ENCODE assay signal across 9 cellular contexts in genomic region chr7:139075031-139075652, GRCh38. TPM values are rescaled to one million over a fixed set of nuclear protein-coding genes. Genes with fewer than 3 reads are reported as not detected.
DNase-seq lines count a peak whose midpoint lies in the region; ATAC-seq and TF ChIP-seq lines count a peak whose summit lies in the region.
"Had no signal": no experiment of that assay in that cellular context is flagged by ENCODE, and none has a peak within 500 bp of the region (broad histone marks: within the 10 kb centered on the region; RNA-seq: fewer than 3 reads in every experiment).

No MANE protein-coding gene starts in this region.

- H3K4me1 ChIP-seq in fibroblast of lung (ENCODE audit: control insufficient read depth, extremely low read depth, insufficient read depth, low read length) = peaks cover 2% of the 10 kb centered on the region
- H3K4me1 ChIP-seq in neural progenitor cell = no peaks in the 10 kb centered on the region
- no peaks in the 10 kb centered on the region for H3K4me1 ChIP-seq in thymus (ENCODE audit: control insufficient read depth, insufficient read depth, low read length)

- H3K27me3 ChIP-seq in fibroblast of lung (ENCODE audit: control insufficient read depth, insufficient read depth, low read length) (no peaks in the 10 kb centered on the region), neural progenitor cell (no peaks in the 10 kb centered on the region), thymus (ENCODE audit: control insufficient read depth, insufficient read depth) (no peaks in the 10 kb centered on the region)

- peaks cover 14% of the 10 kb centered on the region for H3K36me3 ChIP-seq in fibroblast of lung (ENCODE audit: control insufficient read depth, insufficient read depth, low read length)
- no peaks in the 10 kb centered on the region for H3K36me3 ChIP-seq in neural progenitor cell
- peaks cover 73% of the 10 kb centered on the region for H3K36me3 ChIP-seq in thymus (ENCODE audit: control insufficient read depth, insufficient read depth)

- H3K9ac ChIP-seq in fibroblast of lung (ENCODE audit: insufficient read depth, low read length) (no peak overlapping the region), neural progenitor cell (no peak overlapping the region)

- peak overlapping the region; percentile 30 to 87 (median 59) for H3K27ac Mint-ChIP-seq in IgD-negative memory B cell
- no peak overlapping the region for H3K27ac Mint-ChIP-seq in neural progenitor cell

- ATAC-seq in GM21576 (IDR thresholded peaks at IDR 0.05; ENCODE audit: unreplicated experiment) = peak; percentile 94
- ATAC-seq in activated T-cell treated with anti-CD3 and anti-CD28 coated beads, Interleukin-2, amount 50 U/mL, for 4 hours = peak; percentile 84 to 85

- peaks cover 10 to 15% (median 11%) of the 10 kb centered on the region in 3 donors for H3K4me1 Mint-ChIP-seq in IgD-negative memory B cell
- peaks cover 47% of the 10 kb centered on the region for H3K4me1 Mint-ChIP-seq in activated T-cell treated with anti-CD3 and anti-CD28 coated beads, Interleukin-2, amount 50 U/mL, for 4 hours (ENCODE audit: low read depth)
- no peaks in the 10 kb centered on the region for H3K4me1 Mint-ChIP-seq in neural progenitor cell

- H3K9me3 Mint-ChIP-seq in IgD-negative memory B cell (no peaks in the 10 kb centered on the region), neural progenitor cell (no peaks in the 10 kb centered on the region)
- H3K9me3 Mint-ChIP-seq in activated T-cell treated with anti-CD3 and anti-CD28 coated beads, Interleukin-2, amount 50 U/mL, for 4 hours = no peaks in the 10 kb centered on the region

- H3K4me3 Mint-ChIP-seq in IgD-negative memory B cell = peak overlapping the region in 2 of 4 donors; percentile 7 to 25
- H3K4me3 Mint-ChIP-seq in activated T-cell treated with anti-CD3 and anti-CD28 coated beads, Interleukin-2, amount 50 U/mL, for 4 hours = no peak overlapping the region
- H3K4me3 Mint-ChIP-seq in neural progenitor cell = no peak overlapping the region

- H3K4me2 ChIP-seq in fibroblast of lung (ENCODE audit: extremely low read depth, insufficient read depth, low read length) (peak overlapping the region; percentile 25), neural progenitor cell (no peak overlapping the region)

- H3K4me3 ChIP-seq in fibroblast of lung (replicated peaks in 1 of 4; ENCODE audit: control extremely low read depth in 1 of 4, insufficient read depth in 1 of 4, low read depth in 3 of 4, low read length in 4 of 4) (no peak overlapping the region), neural progenitor cell (no peak overlapping the region), thymus (ENCODE audit: low read length) (no peak overlapping the region)
- H3K4me3 ChIP-seq: skin epidermis had no signal

- no peaks in the 10 kb centered on the region for H3K27me3 Mint-ChIP-seq in IgD-negative memory B cell
- H3K27me3 Mint-ChIP-seq in activated T-cell treated with anti-CD3 and anti-CD28 coated beads, Interleukin-2, amount 50 U/mL, for 4 hours (ENCODE audit: low read depth) = no peaks in the 10 kb centered on the region
- H3K27me3 Mint-ChIP-seq in neural progenitor cell (ENCODE audit: insufficient read depth, low read depth) = no peaks in the 10 kb centered on the region

- 47% methylated on average over 9 of the region's 9 CpGs for WGBS in thymus

- DNase-seq in DMS79 treated with DMSO at 0.1 percent for 48 hours (lab: John Stamatoyannopoulos, UW) = peak; percentile 70
- peak; percentile 90 for DNase-seq in OCI-M2 (lab: John Stamatoyannopoulos, UW; ENCODE audit: unreplicated experiment)
- DNase-seq in activated T-cell treated with anti-CD3 and anti-CD28 coated beads, Interleukin-2, amount 50 U/mL, for 4 hours = peak; percentile 55
- DNase-seq in fibroblast of lung (ENCODE audit: low read depth in 2 of 2) = peak; percentile 59 to 89
- DNase-seq in neural progenitor cell (ENCODE audit: low spot score) = peak; percentile 82

- no peaks in the 10 kb centered on the region for H3F3A ChIP-seq in neural progenitor cell (ENCODE audit: low read depth)

- peak overlapping the region; percentile 59 for H3K27ac ChIP-seq in fibroblast of lung (ENCODE audit: insufficient read depth, low read length)
- H3K27ac ChIP-seq in neural progenitor cell = no peak overlapping the region
- H3K27ac ChIP-seq in thymus (ENCODE audit: low read depth) = peak overlapping the region; percentile 64

- H4K20me1 ChIP-seq in fibroblast of lung (ENCODE audit: control insufficient read depth, extremely low read depth, insufficient read depth, low read length) (no peaks in the 10 kb centered on the region), neural progenitor cell (ENCODE audit: low read depth) (no peaks in the 10 kb centered on the region)

- H3K36me3 Mint-ChIP-seq in IgD-negative memory B cell = peaks cover 3% of the 10 kb centered on the region
- peaks cover 53% of the 10 kb centered on the region for H3K36me3 Mint-ChIP-seq in activated T-cell treated with anti-CD3 and anti-CD28 coated beads, Interleukin-2, amount 50 U/mL, for 4 hours (ENCODE audit: insufficient read depth)
- H3K36me3 Mint-ChIP-seq in neural progenitor cell = peaks cover 2% of the 10 kb centered on the region

- H3K79me2 ChIP-seq in fibroblast of lung (ENCODE audit: control insufficient read depth, insufficient read depth, low read length) = no peaks in the 10 kb centered on the region
- no peaks in the 10 kb centered on the region for H3K79me2 ChIP-seq in neural progenitor cell (ENCODE audit: low read depth)

- peak; percentile 61 to 77 for TF ChIP-seq CTCF in fibroblast of lung (conservative IDR thresholded peaks at IDR 0.05 in 1 of 2, IDR thresholded peaks at IDR 0.05 in 1 of 2; ENCODE audit: low read depth in 1 of 2, low read length in 2 of 2)
- TF ChIP-seq CTCF in neural progenitor cell (IDR thresholded peaks at IDR 0.05) = peak; percentile 87

- H3K9me3 ChIP-seq in fibroblast of lung (ENCODE audit: control insufficient read depth, insufficient read depth, low read depth, low read length) (no peaks in the 10 kb centered on the region), neural progenitor cell (ENCODE audit: low read depth) (no peaks in the 10 kb centered on the region), thymus (ENCODE audit: control insufficient read depth) (no peaks in the 10 kb centered on the region)

- H2AFZ ChIP-seq in fibroblast of lung (ENCODE audit: low read length) (peak overlapping the region; percentile 44), neural progenitor cell (replicated peaks) (peak overlapping the region; percentile 29)

RNA-seq across cellular contexts. Expression of gene ZC3HAV1, which starts 34.4 kb away (rescaled TPM):
- 93.1 TPM for polyA plus RNA-seq in IgD-negative memory B cell
- total RNA-seq in activated T-cell treated with anti-CD3 and anti-CD28 coated beads, Interleukin-2, amount 50 U/mL, for 4 hours = 10 to 100 TPM; 78.5 to 93.0 (median 82.4) TPM
- total RNA-seq in fibroblast of lung = 24.7 and 24.8 TPM in 2 replicates
- 28.8 and 31.8 TPM in 2 replicates for polyA plus RNA-seq in fibroblast of lung
- polyA plus RNA-seq in fibroblast of lung (2012) = 18.7 and 19.9 TPM in 2 replicates
- polyA minus RNA-seq in fibroblast of lung (ENCODE audit: low replicate concordance) = 33.7 and 50.9 TPM in 2 replicates
- total RNA-seq in neural progenitor cell (ENCODE audit: low replicate concordance) = 9.7 and 11.0 TPM in 2 replicates
- polyA plus RNA-seq in thymus = 26.5 TPM

RNA-seq across cellular contexts. Expression of gene ZC3HAV1L, which starts 39.3 kb away (rescaled TPM):
- polyA plus RNA-seq in IgD-negative memory B cell = 0.80 TPM
- total RNA-seq in activated T-cell treated with anti-CD3 and anti-CD28 coated beads, Interleukin-2, amount 50 U/mL, for 4 hours = 1 to 10 TPM; 7.0 to 8.3 (median 7.3) TPM
- total RNA-seq in fibroblast of lung = 5.3 and 8.5 TPM in 2 replicates
- 5.1 and 8.9 TPM in 2 replicates for polyA plus RNA-seq in fibroblast of lung
- 2.4 and 4.2 TPM in 2 replicates for polyA plus RNA-seq in fibroblast of lung (2012)
- polyA minus RNA-seq in fibroblast of lung (ENCODE audit: low replicate concordance) = 4.3 and 5.0 TPM in 2 replicates
- total RNA-seq in neural progenitor cell (ENCODE audit: low replicate concordance) = 7.1 and 9.5 TPM in 2 replicates
- polyA plus RNA-seq in thymus = 0.50 TPM
